In genomic region chr6:26309731-26310142, GRCh38 we compare ENCODE assay signal across 10 cellular contexts. TPM values are rescaled to one million over a fixed set of nuclear protein-coding genes. Genes with fewer than 3 reads are reported as not detected.
DNase-seq lines count a peak whose midpoint lies in the region; ATAC-seq and TF ChIP-seq lines count a peak whose summit lies in the region.
"Had no signal": no experiment of that assay in that cellular context is flagged by ENCODE, and none has a peak within 500 bp of the region (broad histone marks: within the 10 kb centered on the region; RNA-seq: fewer than 3 reads in every experiment).

No MANE protein-coding gene starts in this region.

- no peaks in the 10 kb centered on the region; the same call in 1 of the 2 replicates for H3K4me1 ChIP-seq in GM23338 (ENCODE audit: insufficient read depth)
- H3K4me1 ChIP-seq: parathyroid adenoma had no signal

- no peak overlapping the region for H3K27ac Mint-ChIP-seq in GM23338

- H3K27me3 Mint-ChIP-seq in GM23338 (ENCODE audit: insufficient read depth, low read depth, poor library complexity), result peaks cover 41% of the 10 kb centered on the region

- H3K4me1 Mint-ChIP-seq in GM23338, result peaks cover 9% of the 10 kb centered on the region

- H2AFZ ChIP-seq in GM23338, result no peak overlapping the region
- H2AFZ ChIP-seq: parathyroid adenoma had no signal

- no peak for ATAC-seq in GM23338
- ATAC-seq in GM18868 (IDR thresholded peaks at IDR 0.05; ENCODE audit: unreplicated experiment), result no peak

- H4K20me1 ChIP-seq in GM23338 (replicated peaks; ENCODE audit: insufficient read depth), result no peaks in the 10 kb centered on the region

- no peaks in the 10 kb centered on the region for H3K27me3 ChIP-seq in GM23338 (ENCODE audit: insufficient read depth)

- peaks cover 10% of the 10 kb centered on the region; the same call in 2 of the 3 replicates for H3K9me3 Mint-ChIP-seq in GM23338

- H3F3A ChIP-seq in GM23338 (replicated peaks; ENCODE audit: low read depth), result no peaks in the 10 kb centered on the region

- TF ChIP-seq CTCF in GM12865 (IDR thresholded peaks at IDR 0.05; ENCODE audit: insufficient read depth, low read depth, low read length, missing control alignments) (no peak), GM23338 (conservative IDR thresholded peaks at IDR 0.05; ENCODE audit: low read depth in 2 of 2) (no peak), fibroblast of villous mesenchyme (IDR thresholded peaks at IDR 0.05; ENCODE audit: insufficient read depth, low read depth, low read length) (no peak)

- DNase-seq in GM12865 (ENCODE audit: low read depth) (peak; percentile 62), GM23338 (ENCODE audit: low spot score) (no peak), RPMI7951 (ENCODE audit: low read depth) (peak; percentile 94), fibroblast of villous mesenchyme (ENCODE audit: low read depth) (peak; percentile 70), NCI-H187 (lab: John Stamatoyannopoulos, UW) (no peak), NCI-H1694 treated with DMSO at 0.1 percent for 48 hours (lab: John Stamatoyannopoulos, UW) (no peak), islet precursor cell (no peak)
- DNase-seq: KBM-7 had no signal

- no peaks in the 10 kb centered on the region for H3K36me3 ChIP-seq in GM23338 (ENCODE audit: insufficient read depth)

- H3K4me3 Mint-ChIP-seq in GM23338, result peak overlapping the region; percentile 88; the same call in 2 of the 3 replicates

- no peak overlapping the region for H3K27ac ChIP-seq in GM23338 (ENCODE audit: low read depth)
- H3K27ac ChIP-seq: parathyroid adenoma had no signal

- no peaks in the 10 kb centered on the region for H3K79me2 ChIP-seq in GM23338 (replicated peaks; ENCODE audit: insufficient read depth)
- H3K79me2 ChIP-seq: parathyroid adenoma had no signal

- H3K4me2 ChIP-seq in GM23338, result no peak overlapping the region

- H3K36me3 Mint-ChIP-seq in GM23338 (ENCODE audit: low read depth), result peaks cover 5% of the 10 kb centered on the region; the same call in 1 of the 3 replicates

- H3K9me2 ChIP-seq in GM23338 (ENCODE audit: insufficient read depth), result no peaks in the 10 kb centered on the region

- H3K4me3 ChIP-seq in GM12865 (ENCODE audit: low read depth, low read length), result no peak overlapping the region
- no peak overlapping the region for H3K4me3 ChIP-seq in GM23338
- H3K4me3 ChIP-seq in fibroblast of villous mesenchyme (ENCODE audit: low read depth, low read length), result no peak overlapping the region

TF ChIP-seq in GM23338, 12 proteins besides CTCF, POLR2A, EP300 and RAD21:
- TF ChIP-seq ZNF114 (CRISPR knock-in tag; IDR thresholded peaks at IDR 0.05), result no peak
- no peak for TF ChIP-seq POLR2AphosphoS5 (IDR thresholded peaks at IDR 0.05; ENCODE audit: low read depth)
- no peak for TF ChIP-seq ZNF331 (CRISPR knock-in tag; IDR thresholded peaks at IDR 0.05; ENCODE audit: low read depth)

RNA-seq across cellular contexts. Expression of gene BTN3A2, which starts 55.3 kb away (rescaled TPM):
- total RNA-seq in GM23338 (2014; rRNA removed; shearing (Covaris generic)), result 2.8 and 10.4 TPM in 2 replicates
- polyA plus RNA-seq in GM23338 (2016; fragmentation: Nextera tagmentation; extraction: Ambion mirVana), result 3.4 and 4.3 TPM in 2 replicates
- total RNA-seq in RPMI7951 (2014; rRNA removed; shearing (Covaris generic)), result 4.8 and 6.5 TPM in 2 replicates
- 15.1 and 35.4 TPM in 2 replicates for total RNA-seq in fibroblast of villous mesenchyme

Comparison
In these comparisons a context has a peak if more than half of its experiments do, and no peak if none do; other contexts are left out.
1. DNase-seq: peak in GM12865 (single experiment), RPMI7951 (single experiment) and fibroblast of villous mesenchyme (single experiment); none in GM23338 (single experiment), NCI-H187 (0 of 2), NCI-H1694 treated with DMSO at 0.1 percent for 48 hours (single experiment) and islet precursor cell (single experiment).